ENCODE assay signal across 12 cellular contexts in the genomic region with DNA sequence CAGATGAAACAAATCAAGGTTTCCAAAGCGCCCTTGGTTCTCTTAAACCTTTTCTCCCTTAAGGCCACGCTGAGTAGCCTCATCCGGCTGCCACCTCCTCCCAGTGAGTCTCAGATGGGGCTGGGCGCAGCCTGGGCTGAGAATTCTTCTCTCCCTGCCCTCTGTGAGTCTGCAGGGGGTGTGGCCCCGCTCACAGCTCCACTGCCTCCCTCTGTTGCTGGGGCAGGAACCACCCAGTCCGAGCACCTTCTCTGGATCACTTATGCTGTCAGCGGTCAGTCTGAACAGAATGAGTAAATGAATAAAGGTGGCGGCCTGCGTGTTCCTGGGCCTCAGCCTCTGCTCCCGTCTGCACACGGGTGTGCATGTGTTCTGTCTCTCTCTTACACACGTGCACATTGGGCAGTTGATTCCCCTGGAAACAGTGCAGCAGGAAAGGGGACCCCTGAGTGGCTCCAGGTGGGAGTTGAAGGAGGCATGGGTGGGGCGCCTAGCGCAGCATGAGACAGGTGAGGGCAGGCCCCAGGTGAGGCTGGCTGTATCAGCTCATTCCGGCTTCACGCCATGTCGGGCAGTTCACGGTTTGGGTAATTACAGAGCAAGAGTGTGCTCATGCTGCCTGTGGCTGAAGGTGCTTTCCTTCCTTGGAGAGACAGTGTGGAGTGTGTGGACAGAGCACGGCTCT. TPM values are rescaled to one million over a fixed set of nuclear protein-coding genes. Genes with fewer than 3 reads are reported as not detected.
A peak's percentile ranks its signal among the peaks of the same experiment; 100 is the strongest.
DNase-seq lines count a peak whose midpoint lies in the region; ATAC-seq, FAIRE-seq and TF ChIP-seq lines count a peak whose summit lies in the region.
"Had no signal": no experiment of that assay in that cellular context is flagged by ENCODE, and none has a peak within 500 bp of the region (broad histone marks: within the 10 kb centered on the region; RNA-seq: fewer than 3 reads in every experiment).

No MANE protein-coding gene starts in this region.

- no peak for TF ChIP-seq CTCF in breast epithelium (IDR thresholded peaks at IDR 0.05)
- TF ChIP-seq CTCF in lower lobe of right lung (IDR thresholded peaks at IDR 0.05), result no peak

- H3K27ac ChIP-seq in breast epithelium (peak overlapping the region; percentile 36 to 79), lower lobe of right lung (peak overlapping the region; percentile 28)
- H3K27ac ChIP-seq: PC-9 had no signal

- H3K9me3 ChIP-seq in breast epithelium, result no peaks in the 10 kb centered on the region
- no peaks in the 10 kb centered on the region for H3K9me3 ChIP-seq in lower lobe of right lung
- H3K9me3 ChIP-seq: transverse colon had no signal

- peaks cover 61% of the 10 kb centered on the region for H3K27me3 Mint-ChIP-seq in activated naive CD8-positive, alpha-beta T cell treated with anti-CD3 and anti-CD28 coated beads, Interleukin-2, amount 10 ng/mL, durations not matched to agents 7 days and 5 days
- H3K27me3 Mint-ChIP-seq in activated naive CD8-positive, alpha-beta T cell treated with anti-CD3 and anti-CD28 coated beads for 36 hours, result peaks cover 81% of the 10 kb centered on the region

- peak; percentile 94 for FAIRE-seq in urothelium cell line (lab: Jason Lieb, UNC)
- FAIRE-seq: GM12891, small intestine had no signal

- H3K36me3 Mint-ChIP-seq in activated naive CD8-positive, alpha-beta T cell treated with anti-CD3 and anti-CD28 coated beads, Interleukin-2, amount 10 ng/mL, durations not matched to agents 7 days and 5 days, result no peaks in the 10 kb centered on the region
- peaks cover 2% of the 10 kb centered on the region for H3K36me3 Mint-ChIP-seq in activated naive CD8-positive, alpha-beta T cell treated with anti-CD3 and anti-CD28 coated beads for 36 hours

- peak overlapping the region in 1 of 3 donors; percentile 44 for H3K4me3 ChIP-seq in breast epithelium
- H3K4me3 ChIP-seq in lower lobe of right lung, result no peak overlapping the region
- H3K4me3 ChIP-seq: PC-9, transverse colon had no signal

- peak; percentile 22 for DNase-seq in activated naive CD8-positive, alpha-beta T cell treated with anti-CD3 and anti-CD28 coated beads, Interleukin-2, amount 10 ng/mL, durations not matched to agents 7 days and 5 days
- DNase-seq in activated naive CD8-positive, alpha-beta T cell treated with anti-CD3 and anti-CD28 coated beads for 36 hours, result no peak
- DNase-seq in breast epithelium (ENCODE audit: low spot score in 2 of 2), result peak in 1 of 2 donors; percentile 37
- DNase-seq in lower lobe of right lung, result no peak
- DNase-seq in urothelium cell line (ENCODE audit: low spot score), result no peak
- no peak for DNase-seq in cerebellum (ENCODE audit: low spot score)
- no peak for DNase-seq in germinal center (ENCODE audit: low spot score)
- DNase-seq: small intestine, transverse colon had no signal

- H3K27me3 ChIP-seq in breast epithelium (no peaks in the 10 kb centered on the region), lower lobe of right lung (ENCODE audit: low read depth) (peaks cover 39% of the 10 kb centered on the region)

- no peak for TF ChIP-seq POLR2A in breast epithelium (IDR thresholded peaks at IDR 0.05)

- no peak overlapping the region for H3K4me3 Mint-ChIP-seq in activated naive CD8-positive, alpha-beta T cell treated with anti-CD3 and anti-CD28 coated beads, Interleukin-2, amount 10 ng/mL, durations not matched to agents 7 days and 5 days
- H3K4me3 Mint-ChIP-seq in activated naive CD8-positive, alpha-beta T cell treated with anti-CD3 and anti-CD28 coated beads for 36 hours, result no peak overlapping the region

- no peak for ATAC-seq in activated naive CD8-positive, alpha-beta T cell treated with anti-CD3 and anti-CD28 coated beads, Interleukin-2, amount 10 ng/mL, durations not matched to agents 7 days and 5 days (ENCODE audit: low read depth)
- ATAC-seq in lower lobe of right lung (no peak), GM18517 (IDR thresholded peaks at IDR 0.05; ENCODE audit: unreplicated experiment) (no peak)

- H3K9me3 Mint-ChIP-seq in activated naive CD8-positive, alpha-beta T cell treated with anti-CD3 and anti-CD28 coated beads, Interleukin-2, amount 10 ng/mL, durations not matched to agents 7 days and 5 days, result no peaks in the 10 kb centered on the region
- H3K9me3 Mint-ChIP-seq in activated naive CD8-positive, alpha-beta T cell treated with anti-CD3 and anti-CD28 coated beads for 36 hours, result no peaks in the 10 kb centered on the region

- POLR2A ChIA-PET in activated naive CD8-positive, alpha-beta T cell treated with anti-CD3 and anti-CD28 coated beads, Interleukin-2, amount 10 ng/mL, durations not matched to agents 7 days and 5 days (lab: Charles Lee), result no interaction called here

- H3K36me3 ChIP-seq in breast epithelium (no peaks in the 10 kb centered on the region), lower lobe of right lung (no peaks in the 10 kb centered on the region)
- H3K36me3 ChIP-seq: transverse colon had no signal

- H3K27ac Mint-ChIP-seq in activated naive CD8-positive, alpha-beta T cell treated with anti-CD3 and anti-CD28 coated beads, Interleukin-2, amount 10 ng/mL, durations not matched to agents 7 days and 5 days, result no peak overlapping the region
- H3K27ac Mint-ChIP-seq in activated naive CD8-positive, alpha-beta T cell treated with anti-CD3 and anti-CD28 coated beads for 36 hours, result no peak overlapping the region

- peaks cover 30% of the 10 kb centered on the region for H3K4me1 Mint-ChIP-seq in activated naive CD8-positive, alpha-beta T cell treated with anti-CD3 and anti-CD28 coated beads, Interleukin-2, amount 10 ng/mL, durations not matched to agents 7 days and 5 days
- H3K4me1 Mint-ChIP-seq in activated naive CD8-positive, alpha-beta T cell treated with anti-CD3 and anti-CD28 coated beads for 36 hours, result peaks cover 25% of the 10 kb centered on the region

- peaks cover 7 to 10% of the 10 kb centered on the region in 2 donors for H3K4me1 ChIP-seq in breast epithelium
- peaks cover 62% of the 10 kb centered on the region for H3K4me1 ChIP-seq in lower lobe of right lung

- intact Hi-C loops in breast epithelium (cut with DNase I; ENCODE audit: low total_unique reads) (no loop called here), lower lobe of right lung (cut with DNase I) (no loop called here)

RNA-seq across cellular contexts. Expression of a gene that starts 4.3 kb away (rescaled TPM):
- total RNA-seq in activated naive CD8-positive, alpha-beta T cell treated with anti-CD3 and anti-CD28 coated beads, Interleukin-2, amount 10 ng/mL, durations not matched to agents 7 days and 5 days, result 1 to 10 TPM in 1 of 2 experiments, under 1 TPM in 1; 0.72 to 1.0 TPM
- under 1 TPM; 0.10 to 0.36 TPM for total RNA-seq in activated naive CD8-positive, alpha-beta T cell treated with anti-CD3 and anti-CD28 coated beads for 36 hours
- 10 to 100 TPM; 19.7 to 29.9 (median 23.8) TPM for total RNA-seq in breast epithelium
- 10.7 TPM for total RNA-seq in lower lobe of right lung
- 5.7 TPM for total RNA-seq in cerebellum
- total RNA-seq: PC-9 had no signal
